1 cellular context compared by ENCODE assay signal in the genomic region with DNA sequence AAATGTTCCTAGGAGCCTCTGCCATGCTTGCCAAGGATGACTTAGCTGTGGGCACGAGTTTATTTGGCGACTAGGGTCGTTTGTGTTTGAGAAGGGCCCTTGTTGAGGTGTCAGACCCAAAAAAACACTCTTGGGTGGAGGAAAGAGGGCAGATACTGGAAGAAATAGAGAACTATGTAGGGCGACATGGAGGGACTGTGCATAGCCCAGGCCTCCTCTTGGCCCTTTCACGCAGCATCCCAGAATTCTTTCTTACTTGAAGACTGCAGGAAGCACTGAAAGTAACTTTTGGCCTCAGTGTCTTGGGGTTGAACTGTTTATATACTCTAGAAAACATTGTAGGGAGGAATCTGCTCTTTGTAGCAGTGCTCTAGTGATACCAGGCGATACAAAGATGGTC.
TF ChIP-seq lines count a peak whose summit lies in the region.

No MANE protein-coding gene starts in this region.

TF ChIP-seq in GM12891, 5 proteins besides CTCF, POLR2A, EP300 and RAD21 (continued from another document):
- TF ChIP-seq SPI1 (IDR thresholded peaks at IDR 0.05; ENCODE audit: low read depth, low read length): no peak
